ENCODE assay signal across 20 cellular contexts in genomic region chr2:68258854-68259253, GRCh38. TPM values are rescaled to one million over a fixed set of nuclear protein-coding genes. Genes with fewer than 3 reads are reported as not detected.
DNase-seq lines count a peak whose midpoint lies in the region; TF ChIP-seq lines count a peak whose summit lies in the region.
"Had no signal": no experiment of that assay in that cellular context is flagged by ENCODE, and none has a peak within 500 bp of the region (broad histone marks: within the 10 kb centered on the region; RNA-seq: fewer than 3 reads in every experiment).

No MANE protein-coding gene starts in this region.

- H4K20me1 ChIP-seq in osteoblast (ENCODE audit: insufficient read depth, low read length) = no peaks in the 10 kb centered on the region
- H4K20me1 ChIP-seq: BLaER1 treated with 17β-estradiol and CSF1 and Interleukin-3, amounts not matched to agents 10 nM and 100 nM had no signal

- peaks cover 24% of the 10 kb centered on the region for H3K4me1 ChIP-seq in osteoblast (ENCODE audit: insufficient read depth, low read length)

- peaks cover 21% of the 10 kb centered on the region for H3K79me2 ChIP-seq in osteoblast (ENCODE audit: insufficient read depth, low read length)

- H2AFZ ChIP-seq in osteoblast (ENCODE audit: low read length) = no peak overlapping the region

- no peaks in the 10 kb centered on the region for H3K36me3 ChIP-seq in osteoblast (ENCODE audit: insufficient read depth, low read length)
- H3K36me3 ChIP-seq: BLaER1 treated with 17β-estradiol and CSF1 and Interleukin-3, amounts not matched to agents 10 nM and 100 nM; Peyer's patch had no signal

- H3K27ac ChIP-seq in cingulate gyrus (ENCODE audit: low read depth, low read length) = peak overlapping the region; percentile 23
- peak overlapping the region; percentile 72 for H3K27ac ChIP-seq in osteoblast (ENCODE audit: low read depth, low read length)
- H3K27ac ChIP-seq in caudate nucleus (ENCODE audit: low read depth, low read length) = no peak overlapping the region
- H3K27ac ChIP-seq: A549; BLaER1 treated with 17β-estradiol and CSF1 and Interleukin-3, amounts not matched to agents 10 nM and 100 nM; Peyer's patch had no signal

- H3K4me2 ChIP-seq in osteoblast (ENCODE audit: insufficient read depth, low read length) = peak overlapping the region; percentile 75
- H3K4me2 ChIP-seq: A549; BLaER1 treated with 17β-estradiol and CSF1 and Interleukin-3, amounts not matched to agents 10 nM and 100 nM had no signal

- H3K9me3 ChIP-seq in osteoblast (ENCODE audit: low read depth, low read length) = no peaks in the 10 kb centered on the region
- H3K9me3 ChIP-seq: A549; BLaER1 treated with 17β-estradiol and CSF1 and Interleukin-3, amounts not matched to agents 10 nM and 100 nM; Peyer's patch had no signal

- TF ChIP-seq CTCF in osteoblast (IDR thresholded peaks at IDR 0.05; ENCODE audit: extremely low read depth, low read depth, low read length) = no peak

- no peaks in the 10 kb centered on the region for H3K27me3 ChIP-seq in osteoblast (ENCODE audit: insufficient read depth, low read length)
- H3K27me3 ChIP-seq: BLaER1 treated with 17β-estradiol and CSF1 and Interleukin-3, amounts not matched to agents 10 nM and 100 nM; Peyer's patch had no signal

- peak overlapping the region; percentile 47 for H3K4me3 ChIP-seq in osteoblast (ENCODE audit: insufficient read depth, low read length)
- H3K4me3 ChIP-seq: A549; BLaER1 treated with 17β-estradiol and CSF1 and Interleukin-3, amounts not matched to agents 10 nM and 100 nM; Peyer's patch had no signal

- peak; percentile 39 for DNase-seq in AG20443 (ENCODE audit: low spot score)
- peak; percentile 16 for DNase-seq in LHCN-M2 (ENCODE audit: low read depth)
- peak; percentile 78 for DNase-seq in osteoblast (ENCODE audit: insufficient read length, low spot score, missing footprints)
- DNase-seq in NK-92 treated with Interleukin-12 subunit alpha and Interleukin-12 subunit beta, amount 100 ng/mL, for 24 hours (lab: John Stamatoyannopoulos, UW) = no peak
- DNase-seq in caudate nucleus (lab: John Stamatoyannopoulos, UW) = no peak
- DNase-seq in middle frontal gyrus (ENCODE audit: extremely low spot score, low spot score) = no peak
- DNase-seq in NCI-H128 (lab: John Stamatoyannopoulos, UW; ENCODE audit: unreplicated experiment) = no peak
- DNase-seq: CD8-positive, alpha-beta T cell; DMS53; H7; KBM-7; NCI-H1092; NCI-H2029 treated with DMSO at 0.1 percent for 48 hours; NCI-H226; NCI-H524 treated with DMSO at 0.1 percent for 48 hours; NCI-H82; Peyer's patch had no signal

RNA-seq across cellular contexts. Expression of gene PPP3R1, which starts 6.5 kb away (rescaled TPM):
- total RNA-seq in LHCN-M2 (2014; rRNA removed) (20.2 and 23.5 TPM in 2 replicates), osteoblast (29.7 and 32.1 TPM in 2 replicates)
- 23.6 TPM for polyA plus RNA-seq in LHCN-M2 (2012)

Comparison
In these comparisons a context has a peak if more than half of its experiments do, and no peak if none do; other contexts are left out.
1. DNase-seq: peak in AG20443 (single experiment), LHCN-M2 (single experiment) and osteoblast (single experiment); none in NK-92 treated with Interleukin-12 subunit alpha and Interleukin-12 subunit beta, amount 100 ng/mL, for 24 hours (single experiment), caudate nucleus (0 of 61), middle frontal gyrus (single experiment) and NCI-H128 (single experiment).